Comparison of ENCODE assay signal across 15 cellular contexts in genomic region chr15:68584704-68585573, GRCh38. TPM values are rescaled to one million over a fixed set of nuclear protein-coding genes. Genes with fewer than 3 reads are reported as not detected.
DNase-seq lines count a peak whose midpoint lies in the region; ATAC-seq and TF ChIP-seq lines count a peak whose summit lies in the region.
"Had no signal": no experiment of that assay in that cellular context is flagged by ENCODE, and none has a peak within 500 bp of the region (broad histone marks: within the 10 kb centered on the region; RNA-seq: fewer than 3 reads in every experiment).

No MANE protein-coding gene starts in this region.

- DNase-seq in NCI-H1105 treated with DMSO at 0.1 percent for 48 hours (lab: John Stamatoyannopoulos, UW) (peak; percentile 97), NCI-H748 treated with DMSO at 0.1 percent for 48 hours (lab: John Stamatoyannopoulos, UW) (peak; percentile 92), left ventricle myocardium inferior (no peak), suprapubic skin (ENCODE audit: low spot score in 2 of 2) (no peak), NCI-H2107 (lab: John Stamatoyannopoulos, UW) (no peak), NCI-H510A treated with DMSO at 0.1 percent for 48 hours (lab: John Stamatoyannopoulos, UW) (no peak)
- DNase-seq: activated T-cell treated with anti-CD3 and anti-CD28 coated beads for 4 hours, KBM-7, lower lobe of right lung, NCI-H510A, SJCRH30 had no signal

- 64% methylated on average over 13 of the region's 13 CpGs for WGBS in suprapubic skin

- intact Hi-C loops in left ventricle myocardium inferior (cut with micrococcal nuclease): no loop called here

- H3K27ac ChIP-seq in left ventricle myocardium inferior (replicated peaks) (peak overlapping the region; percentile 68), suprapubic skin (peak overlapping the region; percentile 28)
- H3K27ac ChIP-seq: hepatocyte, lower lobe of right lung, parathyroid adenoma, SJCRH30 had no signal

- H3K27me3 ChIP-seq in left ventricle myocardium inferior (ENCODE audit: low read depth) (no peaks in the 10 kb centered on the region), suprapubic skin (no peaks in the 10 kb centered on the region)

- H3K36me3 ChIP-seq in left ventricle myocardium inferior: no peaks in the 10 kb centered on the region
- no peaks in the 10 kb centered on the region for H3K36me3 ChIP-seq in suprapubic skin
- H3K36me3 ChIP-seq: lower lobe of right lung, SJCRH30 had no signal

- TF ChIP-seq POLR2A in suprapubic skin (IDR thresholded peaks at IDR 0.05): no peak

- TF ChIP-seq EP300 in suprapubic skin (IDR thresholded peaks at IDR 0.05): no peak

- H3K4me3 ChIP-seq in left ventricle myocardium inferior (no peak overlapping the region), suprapubic skin (no peak overlapping the region)
- H3K4me3 ChIP-seq: hepatocyte, lower lobe of right lung, SJCRH30 had no signal

- H3K4me1 ChIP-seq in left ventricle myocardium inferior (peaks cover 86% of the 10 kb centered on the region), suprapubic skin (peaks cover 18% of the 10 kb centered on the region)
- H3K4me1 ChIP-seq: parathyroid adenoma, SJCRH30 had no signal

- no peak for ATAC-seq in GM19351 (IDR thresholded peaks at IDR 0.05; ENCODE audit: unreplicated experiment)
- ATAC-seq: lower lobe of right lung, WTC11 had no signal

- no peaks in the 10 kb centered on the region for H3K9me3 ChIP-seq in left ventricle myocardium inferior (replicated peaks)
- H3K9me3 ChIP-seq in suprapubic skin: no peaks in the 10 kb centered on the region
- H3K9me3 ChIP-seq: lower lobe of right lung, SJCRH30 had no signal

- TF ChIP-seq CTCF in left ventricle myocardium inferior (IDR thresholded peaks at IDR 0.05; ENCODE audit: borderline replicate concordance): no peak
- no peak for TF ChIP-seq CTCF in suprapubic skin (IDR thresholded peaks at IDR 0.05)

RNA-seq across cellular contexts. Expression of gene CORO2B, which starts 6.1 kb away (rescaled TPM):
- total RNA-seq in left ventricle myocardium inferior (5.0 TPM), suprapubic skin (1 to 10 TPM; 1.3 to 3.3 (median 2.3) TPM)
- total RNA-seq: SJCRH30 had no signal

Comparison
In these comparisons a context has a peak if more than half of its experiments do, and no peak if none do; other contexts are left out.
1. DNase-seq: peak in NCI-H1105 treated with DMSO at 0.1 percent for 48 hours (single experiment) and NCI-H748 treated with DMSO at 0.1 percent for 48 hours (single experiment); none in left ventricle myocardium inferior (single experiment), suprapubic skin (0 of 2), NCI-H2107 (single experiment) and NCI-H510A treated with DMSO at 0.1 percent for 48 hours (single experiment).